In the genomic region with DNA sequence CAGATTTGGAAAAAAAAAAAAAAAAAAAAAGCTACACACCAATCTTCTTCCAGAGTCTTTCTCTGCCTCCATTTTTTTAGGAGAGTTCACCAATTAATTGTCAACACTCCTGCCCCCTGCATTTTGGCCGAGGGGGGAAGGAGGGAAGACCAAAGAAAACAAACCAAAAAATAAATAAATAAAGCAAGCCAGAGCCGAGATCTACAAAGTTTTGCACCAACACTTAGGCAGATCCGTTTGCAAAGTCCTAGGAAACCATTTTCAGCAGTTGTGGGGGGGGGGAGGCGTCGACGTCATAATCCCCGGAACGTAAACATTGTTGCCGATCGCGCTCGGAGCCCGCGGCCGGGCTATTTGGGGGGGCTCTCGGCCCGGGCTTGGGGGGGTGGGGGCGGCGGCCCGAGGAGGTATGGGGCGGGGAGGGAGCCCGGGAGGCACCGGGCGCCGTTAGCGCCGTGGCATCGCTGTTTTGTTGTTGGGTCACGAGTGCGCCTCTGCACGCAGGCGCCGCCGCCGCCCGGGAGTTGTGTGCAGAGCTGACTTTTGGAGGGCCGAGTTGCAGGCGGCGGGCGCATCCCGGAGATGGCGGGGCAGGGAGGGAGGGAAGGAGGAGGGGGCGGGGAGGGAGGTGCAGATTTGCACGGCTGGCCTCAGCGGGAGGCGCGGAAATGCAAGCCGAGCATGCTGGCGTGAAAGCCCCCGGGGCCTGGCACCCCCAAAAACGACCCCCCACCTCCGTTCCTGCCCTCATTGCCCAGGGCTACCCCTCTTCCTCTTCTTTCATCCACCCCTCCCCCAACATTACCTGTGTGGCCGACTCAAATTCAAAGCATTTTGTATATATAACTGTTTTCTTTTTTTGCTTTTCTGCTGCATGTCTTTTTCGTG, we compare ENCODE assay signal across 7 cellular contexts. TPM values are rescaled to one million over a fixed set of nuclear protein-coding genes. Genes with fewer than 3 reads are reported as not detected.
DNase-seq lines count a peak whose midpoint lies in the region; ATAC-seq and TF ChIP-seq lines count a peak whose summit lies in the region.

No MANE protein-coding gene starts in this region.

- DNase-seq in NCI-H1105 (lab: John Stamatoyannopoulos, UW) (peak; percentile 80), T1000 (lab: John Stamatoyannopoulos, UW) (peak; percentile 98), astrocyte of the hippocampus (ENCODE audit: low read depth, low spot score) (peak; percentile 72), hypothalamus (lab: John Stamatoyannopoulos, UW) (peak; percentile 25 to 94 (median 68)), sciatic nerve (ENCODE audit: low spot score) (peak; percentile 87)

- intact Hi-C loops in sciatic nerve (cut with DNase I): no loop called here

- TF ChIP-seq POLR2A in GM18526 (IDR thresholded peaks at IDR 0.05; ENCODE audit: extremely low read depth, insufficient read length): peak; percentile 47

- ATAC-seq in sciatic nerve: peak; percentile 65
- no peak for ATAC-seq in HG03342 (IDR thresholded peaks at IDR 0.05; ENCODE audit: unreplicated experiment)

RNA-seq across cellular contexts. Expression of a gene that starts 0.6 kb away (rescaled TPM):
- total RNA-seq in sciatic nerve: 22.9 TPM

RNA-seq across cellular contexts. Expression of a gene that starts 46.1 kb away (rescaled TPM):
- 14.0 TPM for total RNA-seq in sciatic nerve
